ENCODE assay signal across 30 cellular contexts in the genomic region with DNA sequence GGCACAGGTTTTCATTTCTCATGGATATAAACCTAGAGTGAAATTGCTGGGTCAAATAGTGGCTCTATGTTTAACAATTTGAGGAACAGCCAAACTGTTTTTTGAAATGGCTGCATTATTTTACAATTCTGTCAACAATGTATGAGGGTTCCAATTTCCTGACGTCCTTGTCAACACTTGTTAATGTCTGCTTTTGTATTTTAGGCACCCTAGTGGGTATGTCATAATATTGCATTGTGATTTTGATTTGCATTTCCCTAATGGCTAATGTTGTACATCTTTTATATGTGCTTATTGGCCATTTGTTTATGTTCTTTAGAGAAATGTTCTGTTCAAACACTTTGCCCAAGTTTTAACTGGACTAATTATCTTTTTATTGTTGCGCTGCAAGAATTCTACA.
"Had no signal": no experiment of that assay in that cellular context is flagged by ENCODE, and none has a peak within 500 bp of the region (broad histone marks: within the 10 kb centered on the region; RNA-seq: fewer than 3 reads in every experiment).

No MANE protein-coding gene starts in this region.

- H2AFZ ChIP-seq: hepatocyte had no signal

- H3K36me3 ChIP-seq: adrenal gland, esophagus squamous epithelium, gastroesophageal sphincter, heart right ventricle, WERI-Rb-1 had no signal

- H3K4me1 ChIP-seq: adrenal gland, body of pancreas, esophagus squamous epithelium, gastroesophageal sphincter, heart right ventricle had no signal

- ATAC-seq: activated CD4-positive, CD25-positive, alpha-beta regulatory T cell treated with anti-CD3 and anti-CD28 coated beads, Interleukin-2, amount 50 U/mL, for 24 hours; activated CD8-positive, alpha-beta T cell treated with anti-CD3 and anti-CD28 coated beads for 36 hours; activated naive CD8-positive, alpha-beta T cell treated with anti-CD3 and anti-CD28 coated beads, Interleukin-2, amount 50 U/mL, for 24 hours; activated T-cell treated with anti-CD3 and anti-CD28 coated beads, Interleukin-2, amount 50 U/mL, for 4 hours; activated T-helper 17 cell treated with anti-CD3 and anti-CD28 coated beads, Interleukin-2, amount 50 U/mL, for 72 hours; body of pancreas; effector memory CD8-positive, alpha-beta T cell; gastroesophageal sphincter; heart right ventricle had no signal

- DNase-seq: activated B cell treated with CpG ODN at 0.5 μM for 24 hours; activated CD4-positive, alpha-beta T cell treated with anti-CD3 and anti-CD28 coated beads for 48 hours; activated CD4-positive, alpha-beta T cell treated with anti-CD3 and anti-CD28 coated beads, Interleukin-2, amount 50 U/mL, for 1 hour; activated CD4-positive, alpha-beta T cell treated with anti-CD3 and anti-CD28 coated beads, Interleukin-2, amount 50 U/mL, for 48 hours; activated CD8-positive, alpha-beta memory T cell treated with anti-CD3 and anti-CD28 coated beads for 24 hours; activated CD8-positive, alpha-beta T cell treated with anti-CD3 and anti-CD28 coated beads for 36 hours; activated effector memory CD4-positive, alpha-beta T cell treated with Interleukin-2 at 50 U/mL for 16 hours; activated naive CD4-positive, alpha-beta T cell treated with anti-CD3 and anti-CD28 coated beads for 36 hours; activated naive CD8-positive, alpha-beta T cell treated with anti-CD3 and anti-CD28 coated beads for 36 hours; activated naive CD8-positive, alpha-beta T cell treated with anti-CD3 and anti-CD28 coated beads, Interleukin-2, amount 50 U/mL, for 24 hours; activated T-cell treated with anti-CD3 and anti-CD28 coated beads, Interleukin-2, amount 50 U/mL, for 4 hours; adrenal gland; amygdala; aorta; body of pancreas; caudate nucleus; cortex of kidney; dermis blood vessel endothelial cell; effector CD4-positive, alpha-beta T cell; effector memory CD8-positive, alpha-beta T cell; erythroblast; esophagus squamous epithelium; foreskin melanocyte; heart right ventricle; T1000; WERI-Rb-1 had no signal

- H3K79me2 ChIP-seq: hepatocyte had no signal

- H3K27ac ChIP-seq: adrenal gland, body of pancreas, esophagus squamous epithelium, gastroesophageal sphincter, heart right ventricle, hepatocyte, WERI-Rb-1 had no signal

- H3K4me2 ChIP-seq: hepatocyte had no signal

- H3K9me3 ChIP-seq: adrenal gland, body of pancreas, esophagus squamous epithelium, gastroesophageal sphincter had no signal

- H3K27me3 ChIP-seq: adrenal gland, body of pancreas, esophagus squamous epithelium, gastroesophageal sphincter, heart right ventricle, hepatocyte had no signal

- H3K4me3 ChIP-seq: adrenal gland, body of pancreas, esophagus squamous epithelium, gastroesophageal sphincter, heart right ventricle, hepatocyte had no signal
